Comparison of ENCODE assay signal across 8 cellular contexts in the genomic region with DNA sequence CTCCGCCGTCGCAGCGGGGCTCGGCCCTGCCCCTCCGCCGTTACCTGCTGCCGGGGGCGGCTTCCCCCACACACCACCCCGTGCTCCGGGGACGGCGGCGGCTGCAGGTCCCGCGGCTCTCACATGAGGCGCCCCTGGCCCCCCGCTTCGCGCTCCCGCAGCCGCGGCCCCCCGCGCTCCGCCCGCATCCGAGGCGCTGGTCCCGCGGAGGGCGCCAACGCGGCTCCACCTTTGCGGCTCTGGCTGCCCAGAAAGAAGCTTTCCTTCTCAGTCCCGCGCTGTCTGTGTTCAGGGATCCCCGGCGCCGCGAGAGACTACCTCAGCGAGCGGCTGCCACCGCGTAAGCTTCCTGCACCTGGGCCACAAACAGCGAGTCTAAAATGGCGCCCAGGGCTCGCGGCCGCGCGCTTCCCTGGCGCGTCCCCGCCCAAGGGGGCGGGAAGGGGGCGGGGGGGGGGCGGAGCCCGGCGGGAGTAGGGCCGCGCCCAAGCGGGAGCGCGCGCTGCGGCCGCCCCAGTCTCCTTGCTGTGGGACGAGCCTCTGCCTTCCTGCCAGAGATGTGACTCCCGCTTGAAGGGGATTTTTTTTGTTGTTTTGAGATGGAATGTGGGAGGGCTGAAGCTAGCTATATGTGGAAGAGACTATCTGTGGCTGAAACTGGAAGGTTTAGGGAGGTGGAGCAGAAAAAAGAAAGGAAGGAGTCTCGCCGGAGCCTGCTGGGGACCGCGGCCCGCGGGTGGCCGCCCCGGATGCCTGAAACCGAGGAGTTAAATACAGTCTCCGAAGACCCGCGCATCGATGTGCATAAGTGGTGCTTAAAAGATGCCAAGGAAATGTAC. TPM values are rescaled to one million over a fixed set of nuclear protein-coding genes. Genes with fewer than 3 reads are reported as not detected.
A peak's percentile ranks its signal among the peaks of the same experiment; 100 is the strongest.
DNase-seq lines count a peak whose midpoint lies in the region; ATAC-seq lines count a peak whose summit lies in the region.

Gene FBXL3 (minus strand): TSS at position 377 of the 839 bp plus-strand sequence. CDS start 5,299 bp downstream, outside the sequence.

- H3K9ac ChIP-seq in BLaER1: peak within 1 kb of the TSS; percentile 97

- peaks cover 8% of the 10 kb centered on the region for H3K36me3 ChIP-seq in BLaER1

- H3K4me1 ChIP-seq in BLaER1: peaks cover 41% of the 10 kb centered on the region

- peak within 1 kb of the TSS; percentile 79 for H3K4me2 ChIP-seq in BLaER1

- H3K4me3 ChIP-seq in BLaER1: peak within 1 kb of the TSS; percentile 96

- H3K27ac ChIP-seq in BLaER1: peak within 1 kb of the TSS; percentile 98

- peak; percentile 57 for DNase-seq in GM19240 (ENCODE audit: insufficient read length, low spot score)
- peak; percentile 93 for DNase-seq in NCI-H526 treated with DMSO at 0.1 percent for 48 hours (lab: John Stamatoyannopoulos, UW)
- DNase-seq in activated CD4-positive, alpha-beta T cell treated with anti-CD3 and anti-CD28 coated beads, Interleukin-2, amount 50 U/mL, for 1 hour: peak; percentile 77
- DNase-seq in cortex of kidney (lab: John Stamatoyannopoulos, UW): peak; percentile 22
- DNase-seq in left lobe of liver (ENCODE audit: low spot score): peak; percentile 86
- DNase-seq in stimulated activated CD4-positive, alpha-beta T cell treated with anti-CD3 and anti-CD28 coated beads, Interleukin-2, amount 100 ng/mL, for 24 hours: peak; percentile 79

- H3K27me3 ChIP-seq in BLaER1: no peaks in the 10 kb centered on the region

- H4K20me1 ChIP-seq in BLaER1: peaks cover 45% of the 10 kb centered on the region

- peak; percentile 44 for ATAC-seq in HG03457 (IDR thresholded peaks at IDR 0.05; ENCODE audit: unreplicated experiment)
- ATAC-seq in left lobe of liver: peak; percentile 87

- 0 out of 2 replicates have a peak, but pooled peaks cover 8% of the 10 kb centered on the region for H3K9me3 ChIP-seq in BLaER1

RNA-seq across cellular contexts. Expression of gene FBXL3, which starts in this region (rescaled TPM):
- 14.3 TPM for total RNA-seq in left lobe of liver

Comparison
In these comparisons a context has a peak if more than half of its experiments do, and no peak if none do; other contexts are left out.
1. Peak in every context shown above with its lines: DNase-seq, ATAC-seq, H3K4me3 ChIP-seq and H3K27ac ChIP-seq.
2. DNase-seq: peak in every context shown above with its lines; median percentile 93 in NCI-H526 treated with DMSO at 0.1 percent for 48 hours; 86 in left lobe of liver; 79 in stimulated activated CD4-positive, alpha-beta T cell treated with anti-CD3 and anti-CD28 coated beads, Interleukin-2, amount 100 ng/mL, for 24 hours; 77 in activated CD4-positive, alpha-beta T cell treated with anti-CD3 and anti-CD28 coated beads, Interleukin-2, amount 50 U/mL, for 1 hour; 57 in GM19240; 22 in cortex of kidney.